29 cellular contexts compared by ENCODE assay signal in the genomic region with DNA sequence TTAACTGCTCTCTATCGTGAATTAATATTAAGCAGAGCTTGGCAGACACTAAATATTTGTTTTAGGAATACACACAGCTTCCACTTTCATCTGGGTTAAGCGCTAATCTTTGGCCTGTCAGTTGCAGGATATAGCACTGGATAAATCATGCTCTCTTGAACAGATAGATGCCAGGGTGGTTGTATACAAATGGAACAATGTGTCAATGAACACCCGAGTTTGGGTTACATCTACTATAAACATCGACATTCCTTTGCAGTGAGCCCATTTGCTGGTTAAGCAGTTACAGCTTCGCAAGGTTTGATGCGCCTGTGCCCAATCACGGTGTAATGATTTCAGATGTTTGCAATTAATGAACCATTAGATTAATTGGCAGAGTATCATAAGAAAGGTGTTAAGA.
DNase-seq lines count a peak whose midpoint lies in the region; ATAC-seq, FAIRE-seq and TF ChIP-seq lines count a peak whose summit lies in the region.
"Had no signal": no experiment of that assay in that cellular context is flagged by ENCODE, and none has a peak within 500 bp of the region (broad histone marks: within the 10 kb centered on the region; RNA-seq: fewer than 3 reads in every experiment).

No MANE protein-coding gene starts in this region.

- intact Hi-C loops in esophagus squamous epithelium (cut with DNase I), result no loop called here

- peak overlapping the region; percentile 39; the same call in 1 of the 2 replicates for H3K4me3 Mint-ChIP-seq in HFFc6
- H3K4me3 Mint-ChIP-seq: activated CD8-positive, alpha-beta T cell treated with anti-CD3 and anti-CD28 coated beads, Interleukin-2, amount 10 ng/mL, durations not matched to agents 7 days and 5 days; activated naive CD8-positive, alpha-beta T cell treated with anti-CD3 and anti-CD28 coated beads, Interleukin-2, amount 50 U/mL, for 24 hours; brain; GM23338; neural crest cell had no signal

- no peaks in the 10 kb centered on the region for H3K9me3 ChIP-seq in fibroblast of lung (ENCODE audit: control insufficient read depth, insufficient read depth, low read depth, low read length)
- H3K9me3 ChIP-seq in mesenchymal stem cell (ENCODE audit: control insufficient read depth, low read length), result peaks cover 6% of the 10 kb centered on the region
- H3K9me3 ChIP-seq in esophagus squamous epithelium, result no peaks in the 10 kb centered on the region
- H3K9me3 ChIP-seq: right lobe of liver had no signal

- no peak overlapping the region for H3K4ac ChIP-seq in mesenchymal stem cell (ENCODE audit: low read depth in 1 of 2, low read length in 2 of 2)

- no peak overlapping the region for H2BK15ac ChIP-seq in mesenchymal stem cell (ENCODE audit: low read depth, poor library complexity, severe bottlenecking)

- H2BK5ac ChIP-seq in mesenchymal stem cell (ENCODE audit: low read depth, low read length, poor library complexity, severe bottlenecking), result no peak overlapping the region

- H4K8ac ChIP-seq in mesenchymal stem cell (ENCODE audit: low read length), result no peak overlapping the region

- TF ChIP-seq POLR2A in GM12892 (IDR thresholded peaks at IDR 0.05; ENCODE audit: low read depth, low read length) (no peak), esophagus squamous epithelium (IDR thresholded peaks at IDR 0.05) (no peak)

- H4K91ac ChIP-seq in mesenchymal stem cell (ENCODE audit: low read length), result no peak overlapping the region

- no peak overlapping the region for H2AK5ac ChIP-seq in mesenchymal stem cell (ENCODE audit: low read length, severe bottlenecking)

- H3K27me3 ChIP-seq in fibroblast of lung (ENCODE audit: control insufficient read depth, insufficient read depth, low read length) (no peaks in the 10 kb centered on the region), mesenchymal stem cell (ENCODE audit: control insufficient read depth in 1 of 2, insufficient read depth in 1 of 2, low read length in 2 of 2) (no peaks in the 10 kb centered on the region), esophagus squamous epithelium (peaks cover 0 to 20% (median 0%) of the 10 kb centered on the region in 4 donors)
- H3K27me3 ChIP-seq: BLaER1 treated with 17β-estradiol and CSF1 and Interleukin-3, amounts not matched to agents 10 nM and 100 nM; right lobe of liver had no signal

- no peak overlapping the region for H3K18ac ChIP-seq in mesenchymal stem cell (ENCODE audit: low read depth in 1 of 2, low read length in 2 of 2)

- H3K4me1 Mint-ChIP-seq in HFFc6 (ENCODE audit: low read depth), result peaks cover 20% of the 10 kb centered on the region; the same call in 1 of the 2 replicates
- H3K4me1 Mint-ChIP-seq: activated naive CD8-positive, alpha-beta T cell treated with anti-CD3 and anti-CD28 coated beads, Interleukin-2, amount 50 U/mL, for 24 hours; brain; neural crest cell had no signal

- 17% methylated on average over 7 of the region's 7 CpGs for WGBS in mesenchymal stem cell
- WGBS in esophagus squamous epithelium, 2 donors, result 21% methylated on average over 7 of the region's 7 CpGs

- H3K36me3 ChIP-seq in fibroblast of lung (ENCODE audit: control insufficient read depth, insufficient read depth, low read length), result no peaks in the 10 kb centered on the region
- no peaks in the 10 kb centered on the region for H3K36me3 ChIP-seq in mesenchymal stem cell (ENCODE audit: control insufficient read depth in 1 of 2, insufficient read depth in 2 of 2, low read depth in 1 of 2, low read length in 2 of 2)
- no peaks in the 10 kb centered on the region for H3K36me3 ChIP-seq in esophagus squamous epithelium
- H3K36me3 ChIP-seq: BLaER1 treated with 17β-estradiol and CSF1 and Interleukin-3, amounts not matched to agents 10 nM and 100 nM; right lobe of liver; tibial nerve had no signal

- H3K4me3 ChIP-seq in fibroblast of lung (replicated peaks in 1 of 4; ENCODE audit: control extremely low read depth in 1 of 4, insufficient read depth in 1 of 4, low read depth in 3 of 4, low read length in 4 of 4), result peak overlapping the region in 1 of 4 experiments; percentile 13
- H3K4me3 ChIP-seq in mesenchymal stem cell (ENCODE audit: insufficient read depth in 1 of 2, low read depth in 1 of 2, low read length in 2 of 2), result no peak overlapping the region
- H3K4me3 ChIP-seq in esophagus squamous epithelium, result no peak overlapping the region
- H3K4me3 ChIP-seq: BLaER1 treated with 17β-estradiol and CSF1 and Interleukin-3, amounts not matched to agents 10 nM and 100 nM; GM23338; right lobe of liver; tibial nerve had no signal

- H3K27ac Mint-ChIP-seq in HFFc6, result no peak overlapping the region
- H3K27ac Mint-ChIP-seq: activated CD8-positive, alpha-beta T cell treated with anti-CD3 and anti-CD28 coated beads, Interleukin-2, amount 10 ng/mL, durations not matched to agents 7 days and 5 days; activated naive CD8-positive, alpha-beta T cell treated with anti-CD3 and anti-CD28 coated beads, Interleukin-2, amount 50 U/mL, for 24 hours; brain; GM23338 had no signal

- H3K9ac ChIP-seq in fibroblast of lung (ENCODE audit: insufficient read depth, low read length) (no peak overlapping the region), mesenchymal stem cell (ENCODE audit: low read length) (no peak overlapping the region)
- H3K9ac ChIP-seq: BLaER1 treated with 17β-estradiol and CSF1 and Interleukin-3, amounts not matched to agents 10 nM and 100 nM; KMS-11 had no signal

- no peak for FAIRE-seq in GM12892 (lab: Jason Lieb, UNC)
- FAIRE-seq: A204.1, HTR-8/SVneo, keratinocyte had no signal

- no peaks in the 10 kb centered on the region for H3K79me2 ChIP-seq in fibroblast of lung (ENCODE audit: control insufficient read depth, insufficient read depth, low read length)

- H4K20me1 ChIP-seq in fibroblast of lung (ENCODE audit: control insufficient read depth, extremely low read depth, insufficient read depth, low read length), result no peaks in the 10 kb centered on the region
- H4K20me1 ChIP-seq: BLaER1 treated with 17β-estradiol and CSF1 and Interleukin-3, amounts not matched to agents 10 nM and 100 nM had no signal

- H2AFZ ChIP-seq in fibroblast of lung (ENCODE audit: low read length) (no peak overlapping the region), mesenchymal stem cell (ENCODE audit: low read depth, low read length) (no peak overlapping the region)
- H2AFZ ChIP-seq: GM23338 had no signal

- no peaks in the 10 kb centered on the region for H3K36me3 Mint-ChIP-seq in HFFc6 (ENCODE audit: low read depth)
- H3K36me3 Mint-ChIP-seq: brain had no signal

- DNase-seq in AG08396 (ENCODE audit: low spot score), result peak; percentile 10
- no peak for DNase-seq in HFFc6
- DNase-seq in fibroblast of lung (ENCODE audit: low read depth in 2 of 2), result peak; percentile 52 to 92
- peak; percentile 82 for DNase-seq in mesenchymal stem cell
- no peak for DNase-seq in GM12892 (ENCODE audit: insufficient read length)
- no peak for DNase-seq in esophagus squamous epithelium (lab: John Stamatoyannopoulos, UW)
- DNase-seq in activated naive CD4-positive, alpha-beta T cell treated with anti-CD3 and anti-CD28 coated beads, Interleukin-2, amount 50 U/mL, for 16 hours, result no peak
- DNase-seq: activated CD4-positive, alpha-beta T cell treated with anti-CD3 and anti-CD28 coated beads for 1 hour; activated CD8-positive, alpha-beta T cell treated with anti-CD3 and anti-CD28 coated beads, Interleukin-2, amount 10 ng/mL, durations not matched to agents 7 days and 5 days; activated gamma-delta T cell; activated naive CD8-positive, alpha-beta T cell treated with anti-CD3 and anti-CD28 coated beads, Interleukin-2, amount 50 U/mL, for 24 hours; activated T-cell treated with anti-CD3 and anti-CD28 coated beads for 4 hours; mammary epithelial cell; NCI-H187; NCI-H2171 treated with DMSO at 0.1 percent for 48 hours; NCI-H524; right lobe of liver; SHP77 treated with DMSO at 0.1 percent for 48 hours had no signal

- H3K27ac ChIP-seq in fibroblast of lung (ENCODE audit: insufficient read depth, low read length) (no peak overlapping the region), mesenchymal stem cell (ENCODE audit: low read length, poor library complexity, severe bottlenecking) (no peak overlapping the region), esophagus squamous epithelium (no peak overlapping the region)
- H3K27ac ChIP-seq: BLaER1 treated with 17β-estradiol and CSF1 and Interleukin-3, amounts not matched to agents 10 nM and 100 nM; epithelial cell of prostate; KMS-11; right lobe of liver; tibial nerve had no signal

- TF ChIP-seq CTCF in HFFc6 (IDR thresholded peaks at IDR 0.05) (no peak), fibroblast of lung (conservative IDR thresholded peaks at IDR 0.05 in 1 of 2, IDR thresholded peaks at IDR 0.05 in 1 of 2; ENCODE audit: low read depth in 1 of 2, low read length in 2 of 2) (no peak), esophagus squamous epithelium (IDR thresholded peaks at IDR 0.05) (no peak)

- H3K27me3 Mint-ChIP-seq in HFFc6 (ENCODE audit: insufficient read depth), result no peaks in the 10 kb centered on the region
- H3K27me3 Mint-ChIP-seq: activated naive CD8-positive, alpha-beta T cell treated with anti-CD3 and anti-CD28 coated beads, Interleukin-2, amount 50 U/mL, for 24 hours; brain had no signal

- H3K23ac ChIP-seq in mesenchymal stem cell (ENCODE audit: low read length in 2 of 2), result no peak overlapping the region

- no peaks in the 10 kb centered on the region for H3K4me1 ChIP-seq in fibroblast of lung (ENCODE audit: control insufficient read depth, extremely low read depth, insufficient read depth, low read length)
- no peaks in the 10 kb centered on the region for H3K4me1 ChIP-seq in mesenchymal stem cell (ENCODE audit: control insufficient read depth, insufficient read depth, low read depth, low read length)
- H3K4me1 ChIP-seq in esophagus squamous epithelium, result peaks cover 0 to 6% (median 0%) of the 10 kb centered on the region in 3 donors
- H3K4me1 ChIP-seq: BLaER1 treated with 17β-estradiol and CSF1 and Interleukin-3, amounts not matched to agents 10 nM and 100 nM; right lobe of liver; tibial nerve had no signal

- H2BK12ac ChIP-seq in mesenchymal stem cell (ENCODE audit: low read length in 2 of 2), result no peak overlapping the region

- no peaks in the 10 kb centered on the region for H3K79me1 ChIP-seq in mesenchymal stem cell (replicated peaks; ENCODE audit: low read length, poor library complexity, severe bottlenecking)

- no peak overlapping the region for H3K4me2 ChIP-seq in fibroblast of lung (ENCODE audit: extremely low read depth, insufficient read depth, low read length)
- no peak overlapping the region for H3K4me2 ChIP-seq in mesenchymal stem cell (ENCODE audit: low read length, poor library complexity, severe bottlenecking)
- H3K4me2 ChIP-seq: BLaER1 treated with 17β-estradiol and CSF1 and Interleukin-3, amounts not matched to agents 10 nM and 100 nM; GM23338; KMS-11 had no signal

- H2BK120ac ChIP-seq in mesenchymal stem cell (ENCODE audit: low read depth, low read length), result no peak overlapping the region

- H3K14ac ChIP-seq in mesenchymal stem cell (ENCODE audit: low read length in 2 of 2), result no peak overlapping the region

- peaks cover 12% of the 10 kb centered on the region for H3K9me3 Mint-ChIP-seq in HFFc6
- H3K9me3 Mint-ChIP-seq: activated naive CD8-positive, alpha-beta T cell treated with anti-CD3 and anti-CD28 coated beads, Interleukin-2, amount 50 U/mL, for 24 hours had no signal

- no peak for ATAC-seq in HG02798 (IDR thresholded peaks at IDR 0.05; ENCODE audit: poor library complexity, unreplicated experiment)
- ATAC-seq: activated CD8-positive, alpha-beta T cell treated with anti-CD3 and anti-CD28 coated beads, Interleukin-2, amount 10 ng/mL, durations not matched to agents 7 days and 5 days; activated naive CD8-positive, alpha-beta T cell treated with anti-CD3 and anti-CD28 coated beads, Interleukin-2, amount 50 U/mL, for 24 hours; GM23338; right lobe of liver had no signal

Comparison
In these comparisons a context has a peak if more than half of its experiments do, and no peak if none do; other contexts are left out.
1. DNase-seq: peak in AG08396 (single experiment), fibroblast of lung (2 of 2) and mesenchymal stem cell (single experiment); none in HFFc6 (single experiment), GM12892 (single experiment), esophagus squamous epithelium (single experiment) and activated naive CD4-positive, alpha-beta T cell treated with anti-CD3 and anti-CD28 coated beads, Interleukin-2, amount 50 U/mL, for 16 hours (single experiment).